In the genomic region with DNA sequence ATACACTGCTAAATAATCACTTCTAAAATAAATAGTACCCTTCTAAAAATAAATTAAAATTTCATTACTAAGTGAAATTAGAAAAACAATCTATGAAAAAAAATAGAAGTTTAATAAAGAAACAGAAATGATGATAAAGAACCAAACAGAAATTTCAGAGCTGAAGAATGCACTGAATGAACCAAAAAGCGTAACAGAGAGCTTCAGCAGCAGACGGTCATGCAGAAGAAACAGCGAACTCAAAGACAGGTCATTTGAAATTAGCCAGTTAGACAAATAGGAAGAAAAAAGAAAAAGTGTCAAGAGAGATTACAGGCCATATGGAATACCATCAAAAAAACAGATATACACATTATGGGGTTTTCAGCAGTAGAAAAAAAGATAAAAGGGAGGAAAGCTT, we compare ENCODE assay signal across 11 cellular contexts.
"Had no signal": no experiment of that assay in that cellular context is flagged by ENCODE, and none has a peak within 500 bp of the region (broad histone marks: within the 10 kb centered on the region; RNA-seq: fewer than 3 reads in every experiment).

No MANE protein-coding gene starts in this region.

- H3K9ac ChIP-seq: GM23248 had no signal

- H3K27ac ChIP-seq: GM23248 had no signal

- FAIRE-seq: H1, H54 had no signal

- ATAC-seq: GM23338, HCT116 had no signal

- DNase-seq: GM23248, GOT3, H7, H9, HCEC 1CT, HFFc6 had no signal

- H3K4me2 ChIP-seq: GM23338 had no signal

- H3K4me3 ChIP-seq: GM23248, GM23338, HAP-1 had no signal

- H3K9me3 ChIP-seq: HAP-1 had no signal

- H2AFZ ChIP-seq: GM23248, GM23338 had no signal

- H3K4me1 ChIP-seq: HAP-1 had no signal

- H3K36me3 ChIP-seq: HAP-1 had no signal
